ENCODE assay signal across 21 cellular contexts in genomic region chr21:38041493-38041892, GRCh38.
DNase-seq lines count a peak whose midpoint lies in the region; ATAC-seq, FAIRE-seq and TF ChIP-seq lines count a peak whose summit lies in the region.
"Had no signal": no experiment of that assay in that cellular context is flagged by ENCODE, and none has a peak within 500 bp of the region (broad histone marks: within the 10 kb centered on the region; RNA-seq: fewer than 3 reads in every experiment).

No MANE protein-coding gene starts in this region.

- no peak overlapping the region; the same call in 1 of the 3 replicates for H3K4me2 ChIP-seq in A549
- H3K4me2 ChIP-seq in H9 (ENCODE audit: insufficient read depth, insufficient read length, low read length) = no peak overlapping the region
- no peak overlapping the region for H3K4me2 ChIP-seq in H1 (ENCODE audit: insufficient read depth in 1 of 2, low read depth in 2 of 2, low read length in 2 of 2)
- H3K4me2 ChIP-seq in mesenchymal stem cell (ENCODE audit: low read length, poor library complexity, severe bottlenecking) = no peak overlapping the region
- H3K4me2 ChIP-seq in neural progenitor cell = no peak overlapping the region

- H3K4me3 Mint-ChIP-seq in H9 = no peak overlapping the region
- no peak overlapping the region for H3K4me3 Mint-ChIP-seq in neural progenitor cell
- H3K4me3 Mint-ChIP-seq: B cell; CD4-positive, CD25-positive, alpha-beta regulatory T cell; CD8-positive, alpha-beta memory T cell; HFFc6 had no signal

- H4K91ac ChIP-seq in H9 (ENCODE audit: insufficient read length, low read depth, low read length) (no peak overlapping the region), H1 (replicated peaks; ENCODE audit: insufficient read length, low read length) (no peak overlapping the region), mesenchymal stem cell (ENCODE audit: low read length) (no peak overlapping the region)

- no peak for TF ChIP-seq EP300 in A549 (IDR thresholded peaks at IDR 0.05)
- TF ChIP-seq EP300 in H1 (IDR thresholded peaks at IDR 0.05; ENCODE audit: borderline replicate concordance in 1 of 2, low read depth in 2 of 2, low read length in 2 of 2) = no peak

- H3K23ac ChIP-seq in H9 (ENCODE audit: insufficient read length, low read depth, low read length) (no peak overlapping the region), H1 (ENCODE audit: insufficient read length) (no peak overlapping the region), mesenchymal stem cell (ENCODE audit: low read length in 2 of 2) (no peak overlapping the region)

- no peak overlapping the region for H3K4me3 ChIP-seq in A549
- H3K4me3 ChIP-seq in H1 (ENCODE audit: extremely low read depth in 1 of 4, insufficient read depth in 2 of 4, low read depth in 3 of 4, low read length in 4 of 4) = no peak overlapping the region
- H3K4me3 ChIP-seq in mesenchymal stem cell (ENCODE audit: insufficient read depth in 1 of 2, low read depth in 1 of 2, low read length in 2 of 2) = no peak overlapping the region
- no peak overlapping the region for H3K4me3 ChIP-seq in neural progenitor cell

- TF ChIP-seq RAD21 in A549 (conservative IDR thresholded peaks at IDR 0.05 in 1 of 2, IDR thresholded peaks at IDR 0.05 in 1 of 2) (no peak), H1 (IDR thresholded peaks at IDR 0.05 in 1 of 2, conservative IDR thresholded peaks at IDR 0.05 in 1 of 2; ENCODE audit: low read depth in 2 of 2, low read length in 2 of 2) (no peak)

- H2BK120ac ChIP-seq in H9 (ENCODE audit: low read depth, low read length, poor library complexity, severe bottlenecking) (no peak overlapping the region), H1 (replicated peaks; ENCODE audit: low read depth, low read length) (no peak overlapping the region), mesenchymal stem cell (ENCODE audit: low read depth, low read length) (no peak overlapping the region)

- DNase-seq in A549 (ENCODE audit: low read depth in 1 of 2, low spot score in 1 of 2) (no peak), H9 (peak; percentile 32), H1 (ENCODE audit: low read depth in 1 of 2, low spot score in 2 of 2) (no peak), mesenchymal stem cell (no peak), neural progenitor cell (ENCODE audit: low spot score) (no peak), NCI-H2081 treated with DMSO at 0.1 percent for 48 hours (lab: John Stamatoyannopoulos, UW) (no peak), COLO668 (lab: John Stamatoyannopoulos, UW; ENCODE audit: unreplicated experiment) (no peak), D341Med (ENCODE audit: low spot score) (no peak)
- DNase-seq: 8988T; C1 segment of cervical spinal cord; Caco-2; CD4-positive, CD25-positive, alpha-beta regulatory T cell; CD8-positive, alpha-beta memory T cell; DMS153; DMS79; GF-D8; HFFc6 had no signal

- H3K14ac ChIP-seq in H9 (ENCODE audit: insufficient read depth, low read length) = peak overlapping the region; percentile 43
- no peak overlapping the region for H3K14ac ChIP-seq in H1 (ENCODE audit: insufficient read length)
- no peak overlapping the region for H3K14ac ChIP-seq in mesenchymal stem cell (ENCODE audit: low read length in 2 of 2)

- FAIRE-seq in A549 (lab: Jason Lieb, UNC) (no peak), H1 (lab: Jason Lieb, UNC) (no peak)
- FAIRE-seq: H54 had no signal

- TF ChIP-seq POLR2A in A549 (IDR thresholded peaks at IDR 0.05; ENCODE audit: low read length) (no peak), H1 (IDR thresholded peaks at IDR 0.05; ENCODE audit: control extremely low read depth in 1 of 2, low read depth in 2 of 2, low read length in 2 of 2) (no peak)

- H3K9me3 ChIP-seq in A549 = no peaks in the 10 kb centered on the region
- no peaks in the 10 kb centered on the region for H3K9me3 ChIP-seq in H9 (ENCODE audit: control insufficient read depth, low read depth, low read length)
- no peaks in the 10 kb centered on the region for H3K9me3 ChIP-seq in H1 (ENCODE audit: insufficient read depth in 2 of 2, low read depth in 1 of 2, low read length in 1 of 2)
- no peaks in the 10 kb centered on the region for H3K9me3 ChIP-seq in mesenchymal stem cell (ENCODE audit: control insufficient read depth, low read length)
- no peaks in the 10 kb centered on the region for H3K9me3 ChIP-seq in neural progenitor cell (ENCODE audit: low read depth)
- H3K9me3 ChIP-seq: Caco-2 had no signal

- H3K27ac ChIP-seq in A549 (peak overlapping the region; percentile 70 to 77), H9 (ENCODE audit: insufficient read length, low read depth, low read length) (no peak overlapping the region), H1 (ENCODE audit: low read depth, low read length) (no peak overlapping the region), mesenchymal stem cell (ENCODE audit: low read length, poor library complexity, severe bottlenecking) (peak overlapping the region; percentile 9), neural progenitor cell (no peak overlapping the region)
- H3K27ac ChIP-seq: HL-60 had no signal

- POLR2A ChIA-PET in A549 (lab: Yijun Ruan, JAX) = no interaction called here
- POLR2A ChIA-PET in H1 (lab: Charles Lee; ENCODE audit: partially characterized antibody) = no interaction called here

- no peak overlapping the region for H3K4ac ChIP-seq in H9 (ENCODE audit: low read depth, low read length)
- H3K4ac ChIP-seq in H1 (replicated peaks; ENCODE audit: insufficient read length, low read depth, low read length) = no peak overlapping the region
- no peak overlapping the region for H3K4ac ChIP-seq in mesenchymal stem cell (ENCODE audit: low read depth in 1 of 2, low read length in 2 of 2)

- no peaks in the 10 kb centered on the region; the same call in 1 of the 2 replicates for H3K27me3 Mint-ChIP-seq in H9 (ENCODE audit: low read depth)
- no peaks in the 10 kb centered on the region for H3K27me3 Mint-ChIP-seq in neural progenitor cell (ENCODE audit: insufficient read depth, low read depth)

- no peaks in the 10 kb centered on the region for H3K9me3 Mint-ChIP-seq in H9
- H3K9me3 Mint-ChIP-seq in neural progenitor cell = no peaks in the 10 kb centered on the region
- H3K9me3 Mint-ChIP-seq: HFFc6 had no signal

- TF ChIP-seq CTCF in A549 (IDR thresholded peaks at IDR 0.05) (no peak), H9 (conservative IDR thresholded peaks at IDR 0.05) (no peak), H1 (IDR thresholded peaks at IDR 0.05; ENCODE audit: control extremely low read depth in 1 of 3, insufficient read depth in 1 of 3, low read depth in 1 of 3, low read length in 3 of 3) (no peak), neural progenitor cell (IDR thresholded peaks at IDR 0.05) (no peak)

- H3K23me2 ChIP-seq in H9 (ENCODE audit: insufficient read length, low read depth, low read length, poor library complexity, severe bottlenecking) = no peaks in the 10 kb centered on the region
- H3K23me2 ChIP-seq in H1 (ENCODE audit: low read depth, low read length) = no peaks in the 10 kb centered on the region

- H2BK5ac ChIP-seq in H9 (ENCODE audit: insufficient read length, low read length) (no peak overlapping the region), H1 (ENCODE audit: low read depth, low read length) (no peak overlapping the region; the same call in 1 of the 2 replicates), mesenchymal stem cell (ENCODE audit: low read depth, low read length, poor library complexity, severe bottlenecking) (no peak overlapping the region)

- WGBS in A549 (ENCODE audit: missing lambda C conversion rate) = 75% methylated on average over 6 of the region's 6 CpGs
- WGBS in H9 (ENCODE audit: extremely low coverage, insufficient read length, low lambda C conversion rate) = no CpG with 5 or more reads among the region's 6 CpGs
- WGBS in H1 (ENCODE audit: extremely low coverage in 1 of 2, insufficient coverage in 1 of 2, insufficient read length in 1 of 2, insufficient replicate concordance in 2 of 2, low coverage in 1 of 2, low lambda C conversion rate in 2 of 2, missing lambda C conversion rate in 1 of 2), 2 experiments = 79% methylated on average over 6 of the region's 6 CpGs; no CpG with 5 or more reads in 1 of the 2 experiments
- 56% methylated on average over 4 of the region's 6 CpGs for WGBS in mesenchymal stem cell

- no peaks in the 10 kb centered on the region for H3K36me3 Mint-ChIP-seq in H9 (ENCODE audit: insufficient read depth in 1 of 3, low read depth in 3 of 3)
- H3K36me3 Mint-ChIP-seq in neural progenitor cell = no peaks in the 10 kb centered on the region
- H3K36me3 Mint-ChIP-seq: CD4-positive, CD25-positive, alpha-beta regulatory T cell; CD8-positive, alpha-beta memory T cell had no signal

- H3K79me1 ChIP-seq in H9 (ENCODE audit: insufficient read depth, low read depth, low read length, poor library complexity, severe bottlenecking) (no peaks in the 10 kb centered on the region), H1 (ENCODE audit: low read depth, low read length) (no peaks in the 10 kb centered on the region), mesenchymal stem cell (replicated peaks; ENCODE audit: low read length, poor library complexity, severe bottlenecking) (no peaks in the 10 kb centered on the region)

- H3K56ac ChIP-seq in H9 (ENCODE audit: insufficient read length, low read depth, low read length) (no peak overlapping the region), H1 (replicated peaks; ENCODE audit: insufficient read length, low read depth, low read length) (no peak overlapping the region)

- H2BK12ac ChIP-seq in H9 (ENCODE audit: insufficient read length, low read depth, low read length) = no peak overlapping the region
- H2BK12ac ChIP-seq in H1 (ENCODE audit: low read depth, low read length) = no peak overlapping the region
- H2BK12ac ChIP-seq in mesenchymal stem cell (ENCODE audit: low read length in 2 of 2) = no peak overlapping the region

- H4K8ac ChIP-seq in H9 (replicated peaks; ENCODE audit: insufficient read length, low read depth, low read length) = no peak overlapping the region
- no peak overlapping the region for H4K8ac ChIP-seq in H1 (ENCODE audit: extremely low read depth, insufficient read depth, low read length)
- H4K8ac ChIP-seq in mesenchymal stem cell (ENCODE audit: low read length) = no peak overlapping the region

- H2BK15ac ChIP-seq in H9 (ENCODE audit: low read depth, low read length) = no peak overlapping the region
- no peak overlapping the region for H2BK15ac ChIP-seq in H1 (ENCODE audit: low read length)
- H2BK15ac ChIP-seq in mesenchymal stem cell (ENCODE audit: low read depth, poor library complexity, severe bottlenecking) = no peak overlapping the region

- H3K27me3 ChIP-seq in H9 (ENCODE audit: insufficient read depth, low read length) = no peaks in the 10 kb centered on the region
- no peaks in the 10 kb centered on the region for H3K27me3 ChIP-seq in H1 (replicated peaks in 1 of 4; ENCODE audit: control insufficient read depth in 3 of 4, extremely low read depth in 1 of 4, insufficient read depth in 3 of 4, low read length in 3 of 4)
- peaks cover 0 to 48% of the 10 kb centered on the region in 2 experiments for H3K27me3 ChIP-seq in mesenchymal stem cell (ENCODE audit: control insufficient read depth in 1 of 2, insufficient read depth in 1 of 2, low read length in 2 of 2)
- no peaks in the 10 kb centered on the region for H3K27me3 ChIP-seq in neural progenitor cell

- H4K20me1 ChIP-seq in H9 (ENCODE audit: control insufficient read depth, insufficient read depth, insufficient read length) = no peaks in the 10 kb centered on the region
- H4K20me1 ChIP-seq in H1 (replicated peaks in 1 of 2; ENCODE audit: control insufficient read depth in 1 of 2, insufficient read depth in 2 of 2, low read length in 2 of 2) = no peaks in the 10 kb centered on the region
- no peaks in the 10 kb centered on the region for H4K20me1 ChIP-seq in neural progenitor cell (ENCODE audit: low read depth)

- H2AK5ac ChIP-seq in H9 (ENCODE audit: insufficient read length, low read length) (no peak overlapping the region), H1 (ENCODE audit: low read depth, low read length) (no peak overlapping the region), mesenchymal stem cell (ENCODE audit: low read length, severe bottlenecking) (no peak overlapping the region)

- ATAC-seq in A549 = no peak
- ATAC-seq: HCT116 had no signal

- H3K4me1 Mint-ChIP-seq in H9 (peaks cover 8 to 9% of the 10 kb centered on the region in 2 experiments), neural progenitor cell (no peaks in the 10 kb centered on the region)
- H3K4me1 Mint-ChIP-seq: B cell; CD4-positive, CD25-positive, alpha-beta regulatory T cell; CD8-positive, alpha-beta memory T cell had no signal

- H3K36me3 ChIP-seq in H1 (ENCODE audit: control insufficient read depth in 2 of 4, insufficient read depth in 4 of 4, low read length in 3 of 4) = no peaks in the 10 kb centered on the region
- no peaks in the 10 kb centered on the region for H3K36me3 ChIP-seq in mesenchymal stem cell (ENCODE audit: control insufficient read depth in 1 of 2, insufficient read depth in 2 of 2, low read depth in 1 of 2, low read length in 2 of 2)
- H3K36me3 ChIP-seq in neural progenitor cell = no peaks in the 10 kb centered on the region

- H3K79me2 ChIP-seq in H9 (ENCODE audit: insufficient read depth, low read length) (peaks cover 1% of the 10 kb centered on the region; the same call in 1 of the 2 replicates), H1 (ENCODE audit: control insufficient read depth in 1 of 2, insufficient read depth in 2 of 2, low read length in 2 of 2) (no peaks in the 10 kb centered on the region), neural progenitor cell (ENCODE audit: low read depth) (no peaks in the 10 kb centered on the region)

- no peak overlapping the region for H2BK20ac ChIP-seq in H9 (ENCODE audit: low read depth, low read length, poor library complexity, severe bottlenecking)
- no peak overlapping the region for H2BK20ac ChIP-seq in H1 (ENCODE audit: low read length)

- H3K9ac ChIP-seq in H9 (ENCODE audit: extremely low read depth, insufficient read length, low read length) (no peak overlapping the region), H1 (replicated peaks in 1 of 4; ENCODE audit: extremely low read depth in 1 of 4, low read depth in 3 of 4, low read length in 3 of 4) (no peak overlapping the region), mesenchymal stem cell (ENCODE audit: low read length) (no peak overlapping the region), neural progenitor cell (no peak overlapping the region)

- H3K18ac ChIP-seq in H9 (ENCODE audit: insufficient read length, low read depth, low read length) = no peak overlapping the region
- no peak overlapping the region for H3K18ac ChIP-seq in H1 (ENCODE audit: extremely low read depth, low read length)
- H3K18ac ChIP-seq in mesenchymal stem cell (ENCODE audit: low read depth in 1 of 2, low read length in 2 of 2) = no peak overlapping the region

- CTCF ChIA-PET in A549 (lab: Yijun Ruan, JAX) (no interaction called here), H1 (lab: Charles Lee; ENCODE audit: partially characterized antibody) (interaction anchor here (0.6 kb wide), 1 partner anchor 382 kb away, joined by 3 read pairs; no protein-coding TSS in a partner anchor)

- H3K4me1 ChIP-seq in A549 = peaks cover 37% of the 10 kb centered on the region
- H3K4me1 ChIP-seq in H9 (ENCODE audit: insufficient read depth, low read length) = no peaks in the 10 kb centered on the region
- H3K4me1 ChIP-seq in H1 (replicated peaks in 1 of 4; ENCODE audit: control insufficient read depth in 3 of 4, insufficient read depth in 4 of 4, low read length in 3 of 4) = peaks cover 0 to 4% (median 0%) of the 10 kb centered on the region in 4 experiments; a peak in 1 of 7 replicates
- peaks cover 5% of the 10 kb centered on the region for H3K4me1 ChIP-seq in mesenchymal stem cell (ENCODE audit: control insufficient read depth, insufficient read depth, low read depth, low read length)
- no peaks in the 10 kb centered on the region for H3K4me1 ChIP-seq in neural progenitor cell
- H3K4me1 ChIP-seq: Caco-2 had no signal

- H3F3A ChIP-seq in neural progenitor cell (ENCODE audit: low read depth) = no peaks in the 10 kb centered on the region

- no peak overlapping the region for H4K5ac ChIP-seq in H9 (ENCODE audit: insufficient read length, low read depth, low read length)
- H4K5ac ChIP-seq in H1 (ENCODE audit: insufficient read length, low read depth, low read length) = no peak overlapping the region

- H3T11ph ChIP-seq in H9 (ENCODE audit: low read length) = no peak overlapping the region

- peak overlapping the region in 1 of 3 experiments; percentile 88; a peak in 2 of 7 replicates for H3K27ac Mint-ChIP-seq in H9
- no peak overlapping the region for H3K27ac Mint-ChIP-seq in neural progenitor cell
- H3K27ac Mint-ChIP-seq: B cell; CD4-positive, CD25-positive, alpha-beta regulatory T cell; CD8-positive, alpha-beta memory T cell; HFFc6 had no signal

- H2AFZ ChIP-seq in H9 (ENCODE audit: low read length) (no peak overlapping the region), H1 (ENCODE audit: low read length) (peak overlapping the region; percentile 79), mesenchymal stem cell (ENCODE audit: low read depth, low read length) (no peak overlapping the region), neural progenitor cell (replicated peaks) (no peak overlapping the region)

Comparison
In these comparisons a context has a peak if more than half of its experiments do, and no peak if none do; other contexts are left out.
1. H3K27ac ChIP-seq: peak in A549 (2 of 2) and mesenchymal stem cell (single experiment); none in H9 (single experiment), H1 (single experiment) and neural progenitor cell (single experiment).